ENCODE assay signal across 8 cellular contexts in genomic region chr3:127483902-127484591, GRCh38.
DNase-seq lines count a peak whose midpoint lies in the region; ATAC-seq and TF ChIP-seq lines count a peak whose summit lies in the region.

No MANE protein-coding gene starts in this region.

- peak; percentile 88 for ATAC-seq in GM21423 (IDR thresholded peaks at IDR 0.05; ENCODE audit: unreplicated experiment)

- H3K4me2 ChIP-seq in Loucy (ENCODE audit: low read depth, low read length, poor library complexity, severe bottlenecking): peak overlapping the region; percentile 1

- H3F3A ChIP-seq in Loucy (ENCODE audit: low read depth): no peaks in the 10 kb centered on the region

- no peaks in the 10 kb centered on the region for H3K9me3 ChIP-seq in Loucy (ENCODE audit: insufficient read depth, low read depth, low read length)

- POLR2A ChIA-PET in GM10248 (lab: Yijun Ruan, JAX): no interaction called here

- DNase-seq in GM10248 (ENCODE audit: extremely low spot score) (peak; percentile 71), myocyte (ENCODE audit: low read depth) (peak; percentile 21), GF-D8 (lab: John Stamatoyannopoulos, UW) (no peak), SKM-1 (lab: John Stamatoyannopoulos, UW; ENCODE audit: unreplicated experiment) (no peak), occipital lobe (lab: John Stamatoyannopoulos, UW) (no peak)
- DNase-seq in central memory CD4-positive, alpha-beta T cell: no peak

- H2AFZ ChIP-seq in Loucy (ENCODE audit: low read length): no peak overlapping the region

- H3K79me2 ChIP-seq in Loucy (ENCODE audit: insufficient read depth, low read length): no peaks in the 10 kb centered on the region

- H3K9me2 ChIP-seq in Loucy (replicated peaks; ENCODE audit: low read depth, low read length): no peaks in the 10 kb centered on the region

- H3K4me1 ChIP-seq in Loucy (ENCODE audit: insufficient read depth, low read length, poor library complexity, severe bottlenecking): peaks cover 15% of the 10 kb centered on the region

- no peak overlapping the region for H3K9ac ChIP-seq in Loucy (ENCODE audit: low read depth, low read length, poor library complexity, severe bottlenecking)

- no peaks in the 10 kb centered on the region for H3K27me3 ChIP-seq in Loucy (ENCODE audit: insufficient read depth, low read length, poor library complexity, severe bottlenecking)

- TF ChIP-seq CTCF in GM10248 (IDR thresholded peaks at IDR 0.05; ENCODE audit: control extremely low read depth, extremely low read depth, low read depth, missing control alignments) (no peak), Loucy (conservative IDR thresholded peaks at IDR 0.05; ENCODE audit: low read length) (no peak)

- H3K36me3 ChIP-seq in Loucy (ENCODE audit: insufficient read depth, low read length): no peaks in the 10 kb centered on the region

- CTCF ChIA-PET in GM10248 (lab: Yijun Ruan, JAX): interaction anchor here (0.8 to 1.7 kb wide), 8 partner anchors 9 to 63 kb away, joined by 3 to 9 read pairs (median 4); no protein-coding TSS in a partner anchor

- no peak overlapping the region for H3K4me3 ChIP-seq in Loucy (ENCODE audit: low read length, poor library complexity, severe bottlenecking)

- no peaks in the 10 kb centered on the region for H4K20me1 ChIP-seq in Loucy (ENCODE audit: insufficient read depth, low read length, poor library complexity, severe bottlenecking)

Comparison
In these comparisons a context has a peak if more than half of its experiments do, and no peak if none do; other contexts are left out.
1. DNase-seq: peak in GM10248 (single experiment) and myocyte (single experiment); none in GF-D8 (single experiment), central memory CD4-positive, alpha-beta T cell (single experiment), SKM-1 (single experiment) and occipital lobe (single experiment).